Comparison of ENCODE assay signal across 21 cellular contexts in genomic region chr2:24740142-24740541, GRCh38.
"Had no signal": no experiment of that assay in that cellular context is flagged by ENCODE, and none has a peak within 500 bp of the region (broad histone marks: within the 10 kb centered on the region; RNA-seq: fewer than 3 reads in every experiment).

No MANE protein-coding gene starts in this region.

- DNase-seq: activated B cell treated with CpG ODN at 0.5 μM for 24 hours; activated CD4-positive, alpha-beta memory T cell treated with anti-CD3 and anti-CD28 coated beads, Interleukin-2, amount 10 ng/mL, durations not matched to agents 7 days and 5 days; activated CD4-positive, alpha-beta T cell treated with anti-CD3 and anti-CD28 coated beads for 1 hour; activated CD4-positive, alpha-beta T cell treated with anti-CD3 and anti-CD28 coated beads, Interleukin-2, amount 10 ng/mL, durations not matched to agents 7 days and 5 days; activated naive CD4-positive, alpha-beta T cell treated with anti-CD3 and anti-CD28 coated beads, Interleukin-2, amount 50 U/mL, for 16 hours; activated naive CD8-positive, alpha-beta T cell treated with anti-CD3 and anti-CD28 coated beads, Interleukin-2, amount 10 ng/mL, durations not matched to agents 7 days and 5 days; activated T-cell treated with anti-CD3 and anti-CD28 coated beads for 4 hours; adrenal gland; anterior cingulate cortex; Karpas-422; MM.1S; NCI-H1105; NCI-H1436; NCI-H1694 treated with DMSO at 0.1 percent for 48 hours; NCI-H2029 treated with DMSO at 0.1 percent for 48 hours; NCI-H510A treated with DMSO at 0.1 percent for 48 hours; Peyer's patch; SHP77; T-helper 17 cell; T-helper 9 cell had no signal

- H3K9me3 Mint-ChIP-seq: activated B cell treated with CpG ODN at 0.5 μM for 24 hours; activated CD4-positive, alpha-beta memory T cell treated with anti-CD3 and anti-CD28 coated beads, Interleukin-2, amount 10 ng/mL, durations not matched to agents 7 days and 5 days; activated CD4-positive, alpha-beta T cell treated with anti-CD3 and anti-CD28 coated beads, Interleukin-2, amount 10 ng/mL, durations not matched to agents 7 days and 5 days; activated naive CD8-positive, alpha-beta T cell treated with anti-CD3 and anti-CD28 coated beads, Interleukin-2, amount 10 ng/mL, durations not matched to agents 7 days and 5 days had no signal

- H3K4me3 ChIP-seq: adrenal gland, Peyer's patch had no signal

- H3K4me1 Mint-ChIP-seq: activated B cell treated with CpG ODN at 0.5 μM for 24 hours; activated CD4-positive, alpha-beta memory T cell treated with anti-CD3 and anti-CD28 coated beads, Interleukin-2, amount 10 ng/mL, durations not matched to agents 7 days and 5 days; activated naive CD8-positive, alpha-beta T cell treated with anti-CD3 and anti-CD28 coated beads, Interleukin-2, amount 10 ng/mL, durations not matched to agents 7 days and 5 days had no signal

- ATAC-seq: T-helper 17 cell had no signal

- H3K27me3 Mint-ChIP-seq: activated B cell treated with CpG ODN at 0.5 μM for 24 hours; activated CD4-positive, alpha-beta memory T cell treated with anti-CD3 and anti-CD28 coated beads, Interleukin-2, amount 10 ng/mL, durations not matched to agents 7 days and 5 days; activated CD4-positive, alpha-beta T cell treated with anti-CD3 and anti-CD28 coated beads, Interleukin-2, amount 10 ng/mL, durations not matched to agents 7 days and 5 days; activated naive CD8-positive, alpha-beta T cell treated with anti-CD3 and anti-CD28 coated beads, Interleukin-2, amount 10 ng/mL, durations not matched to agents 7 days and 5 days; T-helper 17 cell had no signal

- H3K4me1 ChIP-seq: Peyer's patch had no signal

- H3K9me3 ChIP-seq: adrenal gland, Peyer's patch had no signal

- H3K27me3 ChIP-seq: adrenal gland, Peyer's patch had no signal

- H3K27ac Mint-ChIP-seq: activated B cell treated with CpG ODN at 0.5 μM for 24 hours; activated CD4-positive, alpha-beta memory T cell treated with anti-CD3 and anti-CD28 coated beads, Interleukin-2, amount 10 ng/mL, durations not matched to agents 7 days and 5 days; activated CD4-positive, alpha-beta T cell treated with anti-CD3 and anti-CD28 coated beads, Interleukin-2, amount 10 ng/mL, durations not matched to agents 7 days and 5 days; activated naive CD8-positive, alpha-beta T cell treated with anti-CD3 and anti-CD28 coated beads, Interleukin-2, amount 10 ng/mL, durations not matched to agents 7 days and 5 days; T-helper 17 cell had no signal

- H3K4me3 Mint-ChIP-seq: activated B cell treated with CpG ODN at 0.5 μM for 24 hours; activated CD4-positive, alpha-beta memory T cell treated with anti-CD3 and anti-CD28 coated beads, Interleukin-2, amount 10 ng/mL, durations not matched to agents 7 days and 5 days; activated CD4-positive, alpha-beta T cell treated with anti-CD3 and anti-CD28 coated beads, Interleukin-2, amount 10 ng/mL, durations not matched to agents 7 days and 5 days; activated naive CD8-positive, alpha-beta T cell treated with anti-CD3 and anti-CD28 coated beads, Interleukin-2, amount 10 ng/mL, durations not matched to agents 7 days and 5 days; T-helper 17 cell had no signal

- H3K27ac ChIP-seq: adrenal gland, Peyer's patch, RWPE1 had no signal
